ENCODE assay signal across 8 cellular contexts in the genomic region with DNA sequence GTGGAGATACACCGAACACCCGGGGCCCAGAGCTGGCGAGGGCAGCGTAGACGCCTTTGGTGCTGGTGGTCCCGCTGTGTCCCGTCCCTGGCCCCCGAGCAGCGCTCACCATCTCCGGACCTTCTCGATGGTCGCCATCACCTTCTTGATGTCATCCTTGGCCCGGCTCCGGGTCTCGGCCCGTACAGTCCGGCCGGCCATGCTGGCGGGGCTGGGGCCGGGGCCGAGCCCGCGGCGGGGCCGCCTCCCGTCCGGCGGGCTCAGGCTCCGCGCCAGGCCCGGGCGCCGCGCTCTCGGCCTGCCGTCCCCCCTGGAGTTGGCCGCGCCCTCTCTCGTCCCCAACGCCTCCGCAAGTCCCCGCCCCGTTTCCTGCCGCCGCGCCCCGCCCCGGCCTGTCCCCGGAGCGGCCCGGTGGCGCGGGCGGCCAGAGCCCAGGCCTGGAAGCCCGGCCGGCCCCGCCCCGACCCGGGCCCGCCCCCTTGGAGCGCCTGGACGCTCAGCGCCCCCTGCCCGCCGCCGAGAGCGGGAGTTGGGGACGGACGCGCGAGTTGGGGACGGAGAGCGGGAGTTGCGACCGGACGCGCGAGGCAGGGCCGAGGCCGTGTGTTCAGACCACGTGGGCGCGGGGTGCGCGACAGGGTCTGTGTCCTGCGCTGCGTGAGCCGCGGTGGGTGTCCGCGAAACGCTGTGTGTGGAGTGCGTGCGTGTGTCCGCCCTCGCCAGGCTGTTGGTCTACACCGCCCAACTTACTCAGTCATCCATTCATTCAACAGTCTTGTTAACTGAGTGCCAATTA. TPM values are rescaled to one million over a fixed set of nuclear protein-coding genes. Genes with fewer than 3 reads are reported as not detected.
DNase-seq lines count a peak whose midpoint lies in the region; ATAC-seq and TF ChIP-seq lines count a peak whose summit lies in the region.

A gene (minus strand): TSS at position 334 of the 796 bp plus-strand sequence. CDS start 133 bp downstream, at position 201.

- peak; percentile 93 for DNase-seq in GM13976 (ENCODE audit: low spot score)
- DNase-seq in NCI-H146 (lab: John Stamatoyannopoulos, UW): peak; percentile 94
- DNase-seq in T1000 (lab: John Stamatoyannopoulos, UW): peak; percentile 69
- peak; percentile 97 for DNase-seq in astrocyte of the hippocampus (ENCODE audit: low read depth, low spot score)
- DNase-seq in hypothalamus (lab: John Stamatoyannopoulos, UW): peak in 49 of 51 donors; percentile 28 to 92 (median 76)
- DNase-seq in sciatic nerve (ENCODE audit: low spot score): peak; percentile 96

- in situ Hi-C loops in GM13976 (cut with MboI; ENCODE audit: low sequenced_read_pairs, unreplicated experiment): no loop called here

- ATAC-seq in HG02759 (IDR thresholded peaks at IDR 0.05; ENCODE audit: unreplicated experiment): peak; percentile 80
- ATAC-seq in sciatic nerve: peak; percentile 67
- no peak for ATAC-seq in GM18870 (IDR thresholded peaks at IDR 0.05; ENCODE audit: unreplicated experiment)

- intact Hi-C loops in sciatic nerve (cut with DNase I): no loop called here

- TF ChIP-seq CTCF in GM13976 (IDR thresholded peaks at IDR 0.05; ENCODE audit: borderline replicate concordance, control extremely low read depth, extremely low read depth, insufficient read depth, missing control alignments): peak; percentile 74

RNA-seq across cellular contexts. Expression of the gene that starts here (rescaled TPM):
- 36.6 TPM for total RNA-seq in sciatic nerve
